8 cellular contexts compared by ENCODE assay signal in genomic region chr15:73964736-73965093, GRCh38. TPM values are rescaled to one million over a fixed set of nuclear protein-coding genes. Genes with fewer than 3 reads are reported as not detected.
A peak's percentile ranks its signal among the peaks of the same experiment; 100 is the strongest.
DNase-seq lines count a peak whose midpoint lies in the region; ATAC-seq and TF ChIP-seq lines count a peak whose summit lies in the region.

No MANE protein-coding gene starts in this region.

- ATAC-seq in GM19455 (IDR thresholded peaks at IDR 0.05; ENCODE audit: unreplicated experiment) (peak; percentile 76), upper lobe of right lung (peak; percentile 97)

- H3K79me2 ChIP-seq in Loucy (ENCODE audit: insufficient read depth, low read length) (no peaks in the 10 kb centered on the region), SK-N-SH (ENCODE audit: insufficient read depth) (no peaks in the 10 kb centered on the region)

- peak overlapping the region; percentile 74 for H3K27ac Mint-ChIP-seq in activated naive CD4-positive, alpha-beta T cell treated with anti-CD3 and anti-CD28 coated beads, Interleukin-2, amount 10 ng/mL, durations not matched to agents 7 days and 5 days

- H3K9ac ChIP-seq in BLaER1: peak overlapping the region; percentile 51; the same call in 1 of the 2 replicates
- no peak overlapping the region for H3K9ac ChIP-seq in Loucy (ENCODE audit: low read depth, low read length, poor library complexity, severe bottlenecking)
- no peak overlapping the region for H3K9ac ChIP-seq in SK-N-SH

- peak overlapping the region; percentile 35 for H3K4me3 Mint-ChIP-seq in activated naive CD4-positive, alpha-beta T cell treated with anti-CD3 and anti-CD28 coated beads, Interleukin-2, amount 10 ng/mL, durations not matched to agents 7 days and 5 days

- H3K9me2 ChIP-seq in Loucy (replicated peaks; ENCODE audit: low read depth, low read length) (no peaks in the 10 kb centered on the region), SK-N-SH (no peaks in the 10 kb centered on the region)

- H3K27ac ChIP-seq in BLaER1: peak overlapping the region; percentile 63
- H3K27ac ChIP-seq in SK-N-SH (ENCODE audit: low read depth in 2 of 2, low read length in 1 of 2): no peak overlapping the region
- no peak overlapping the region for H3K27ac ChIP-seq in upper lobe of right lung

- TF ChIP-seq CTCF in Loucy (conservative IDR thresholded peaks at IDR 0.05; ENCODE audit: low read length): peak; percentile 99
- peak; percentile 92 for TF ChIP-seq CTCF in SK-N-SH (IDR thresholded peaks at IDR 0.05)
- peak; percentile 93 for TF ChIP-seq CTCF in upper lobe of right lung (IDR thresholded peaks at IDR 0.05)

- H3K27me3 Mint-ChIP-seq in activated naive CD4-positive, alpha-beta T cell treated with anti-CD3 and anti-CD28 coated beads, Interleukin-2, amount 10 ng/mL, durations not matched to agents 7 days and 5 days: peaks cover 5% of the 10 kb centered on the region

- H3K9me3 ChIP-seq in BLaER1 (no peaks in the 10 kb centered on the region), Loucy (ENCODE audit: insufficient read depth, low read depth, low read length) (no peaks in the 10 kb centered on the region), SK-N-SH (no peaks in the 10 kb centered on the region), upper lobe of right lung (no peaks in the 10 kb centered on the region)

- H3K4me2 ChIP-seq in BLaER1 (peak overlapping the region; percentile 95), Loucy (ENCODE audit: low read depth, low read length, poor library complexity, severe bottlenecking) (peak overlapping the region; percentile 64), SK-N-SH (no peak overlapping the region)

- no peaks in the 10 kb centered on the region for H3K36me3 ChIP-seq in BLaER1
- H3K36me3 ChIP-seq in Loucy (ENCODE audit: insufficient read depth, low read length): no peaks in the 10 kb centered on the region
- H3K36me3 ChIP-seq in SK-N-SH (replicated peaks in 1 of 2; ENCODE audit: control insufficient read depth in 1 of 2, insufficient read depth in 2 of 2, low read length in 1 of 2): no peaks in the 10 kb centered on the region
- H3K36me3 ChIP-seq in upper lobe of right lung: no peaks in the 10 kb centered on the region

- peaks cover 50% of the 10 kb centered on the region for H3K4me1 ChIP-seq in BLaER1
- H3K4me1 ChIP-seq in Loucy (ENCODE audit: insufficient read depth, low read length, poor library complexity, severe bottlenecking): peaks cover 31% of the 10 kb centered on the region
- peaks cover 6 to 26% of the 10 kb centered on the region in 2 experiments; a peak in 3 of 4 replicates for H3K4me1 ChIP-seq in SK-N-SH (ENCODE audit: control insufficient read depth in 1 of 2, insufficient read depth in 2 of 2, low read depth in 1 of 2, low read length in 1 of 2)
- H3K4me1 ChIP-seq in upper lobe of right lung: peaks cover 9% of the 10 kb centered on the region

- H2AFZ ChIP-seq in Loucy (ENCODE audit: low read length) (peak overlapping the region; percentile 85), SK-N-SH (ENCODE audit: low read depth) (no peak overlapping the region)

- no peak for TF ChIP-seq EP300 in SK-N-SH (IDR thresholded peaks at IDR 0.05; ENCODE audit: borderline replicate concordance in 1 of 2, low read depth in 1 of 2, low read length in 1 of 2)

- WGBS in SK-N-SH (ENCODE audit: low lambda C conversion rate): 53% methylated on average over 10 of the region's 11 CpGs

- CTCF ChIA-PET in SK-N-SH (lab: Yijun Ruan, JAX): interaction anchor here (0.5 to 14.9 kb wide), 30 partner anchors 8 to 391 kb away, joined by 3 to 280 read pairs (median 4); partner anchors contain the start of genes CD276, PML, STOML1 and TBC1D21
- CTCF ChIA-PET in activated naive CD4-positive, alpha-beta T cell treated with anti-CD3 and anti-CD28 coated beads, Interleukin-2, amount 10 ng/mL, durations not matched to agents 7 days and 5 days (lab: Charles Lee): interaction anchor here (0.6 to 4.8 kb wide), 13 partner anchors 8 to 90 kb away, joined by 3 to 94 read pairs (median 6); partner anchors contain the start of genes PML and TBC1D21

- H3F3A ChIP-seq in Loucy (ENCODE audit: low read depth): peaks cover 9% of the 10 kb centered on the region; the same call in 1 of the 2 replicates
- H3F3A ChIP-seq in SK-N-SH (replicated peaks; ENCODE audit: insufficient read depth): peaks cover 33% of the 10 kb centered on the region

- H3K4me3 ChIP-seq in BLaER1 (peak overlapping the region; percentile 38; the same call in 1 of the 2 replicates), Loucy (ENCODE audit: low read length, poor library complexity, severe bottlenecking) (peak overlapping the region; percentile 24), SK-N-SH (ENCODE audit: low read depth in 2 of 2, low read length in 1 of 2) (peak overlapping the region in 1 of 2 experiments; percentile 29; a peak in 1 of 4 replicates), upper lobe of right lung (no peak overlapping the region)

- no peaks in the 10 kb centered on the region for H3K9me3 Mint-ChIP-seq in activated naive CD4-positive, alpha-beta T cell treated with anti-CD3 and anti-CD28 coated beads, Interleukin-2, amount 10 ng/mL, durations not matched to agents 7 days and 5 days

- DNase-seq in SK-N-SH (peak; percentile 82), head of caudate nucleus (peak in 41 of 42 donors; percentile 48 to 89 (median 74)), pons (ENCODE audit: low spot score) (peak; percentile 53), upper lobe of right lung (peak; percentile 88)
- peak; percentile 92 for DNase-seq in activated naive CD4-positive, alpha-beta T cell treated with anti-CD3 and anti-CD28 coated beads, Interleukin-2, amount 10 ng/mL, durations not matched to agents 7 days and 5 days

- POLR2A ChIA-PET in SK-N-SH (lab: Yijun Ruan, JAX): no interaction called here

- H3K27me3 ChIP-seq in BLaER1: no peaks in the 10 kb centered on the region
- no peaks in the 10 kb centered on the region for H3K27me3 ChIP-seq in Loucy (ENCODE audit: insufficient read depth, low read length, poor library complexity, severe bottlenecking)
- H3K27me3 ChIP-seq in SK-N-SH (ENCODE audit: insufficient read depth): no peaks in the 10 kb centered on the region
- no peaks in the 10 kb centered on the region for H3K27me3 ChIP-seq in upper lobe of right lung

- intact Hi-C loops in head of caudate nucleus (cut with DNase I): no loop called here
- intact Hi-C loops in upper lobe of right lung (cut with DNase I): no loop called here

- H3K4me1 Mint-ChIP-seq in activated naive CD4-positive, alpha-beta T cell treated with anti-CD3 and anti-CD28 coated beads, Interleukin-2, amount 10 ng/mL, durations not matched to agents 7 days and 5 days: peaks cover 44% of the 10 kb centered on the region

- H4K20me1 ChIP-seq in BLaER1 (no peaks in the 10 kb centered on the region), Loucy (ENCODE audit: insufficient read depth, low read length, poor library complexity, severe bottlenecking) (no peaks in the 10 kb centered on the region), SK-N-SH (ENCODE audit: insufficient read depth) (no peaks in the 10 kb centered on the region)

- TF ChIP-seq RAD21 in SK-N-SH (IDR thresholded peaks at IDR 0.05; ENCODE audit: low read length): peak; percentile 70

- no peaks in the 10 kb centered on the region for H3K36me3 Mint-ChIP-seq in activated naive CD4-positive, alpha-beta T cell treated with anti-CD3 and anti-CD28 coated beads, Interleukin-2, amount 10 ng/mL, durations not matched to agents 7 days and 5 days

TF ChIP-seq in SK-N-SH, 30 proteins besides CTCF, POLR2A, EP300 and RAD21:
- TF ChIP-seq SMC3 (IDR thresholded peaks at IDR 0.05; ENCODE audit: low read depth, low read length) (peak; percentile 90), YY1 (IDR thresholded peaks at IDR 0.05; ENCODE audit: low read depth) (no peak), ELF1 (IDR thresholded peaks at IDR 0.05) (no peak), EZH2phosphoT487 (IDR thresholded peaks at IDR 0.05; ENCODE audit: borderline replicate concordance, low read depth) (no peak), CHD2 (IDR thresholded peaks at IDR 0.05; ENCODE audit: low read length, partially characterized antibody) (no peak), RCOR1 (IDR thresholded peaks at IDR 0.05; ENCODE audit: low read length) (0 out of 2 replicates have a peak, but pooled peaks have one; percentile 14)

RNA-seq across cellular contexts. Expression of gene STOML1, which starts 27.4 kb away (rescaled TPM):
- polyA plus RNA-seq in SK-N-SH (2012; rRNA removed): 19.1 and 20.4 TPM in 2 replicates
- polyA plus RNA-seq in SK-N-SH (2012; cell fraction: cytosol; rRNA removed): 8.2 and 13.5 TPM in 2 replicates
- polyA plus RNA-seq in SK-N-SH (2012; cell fraction: nucleus; rRNA removed): 27.9 and 28.2 TPM in 2 replicates
- total RNA-seq in upper lobe of right lung: 23.4 TPM

RNA-seq across cellular contexts. Expression of gene PML, which starts 29.8 kb away (rescaled TPM):
- 14.0 and 18.4 TPM in 2 replicates for polyA plus RNA-seq in SK-N-SH (2012; rRNA removed)
- polyA plus RNA-seq in SK-N-SH (2012; cell fraction: cytosol; rRNA removed): 7.9 and 12.9 TPM in 2 replicates
- polyA plus RNA-seq in SK-N-SH (2012; cell fraction: nucleus; rRNA removed): 48.3 and 66.5 TPM in 2 replicates
- total RNA-seq in upper lobe of right lung: 82.9 TPM

RNA-seq across cellular contexts. Expression of gene LOXL1, which starts 38.5 kb away (rescaled TPM):
- 37.5 and 50.3 TPM in 2 replicates for polyA plus RNA-seq in SK-N-SH (2012; rRNA removed)
- polyA plus RNA-seq in SK-N-SH (2012; cell fraction: cytosol; rRNA removed): 36.5 and 50.1 TPM in 2 replicates
- polyA plus RNA-seq in SK-N-SH (2012; cell fraction: nucleus; rRNA removed): 52.4 and 60.2 TPM in 2 replicates
- 11.1 TPM for total RNA-seq in upper lobe of right lung
